ENCODE assay signal across 8 cellular contexts in genomic region chr11:34916014-34916809, GRCh38. TPM values are rescaled to one million over a fixed set of nuclear protein-coding genes. Genes with fewer than 3 reads are reported as not detected.
DNase-seq lines count a peak whose midpoint lies in the region; ATAC-seq, FAIRE-seq and TF ChIP-seq lines count a peak whose summit lies in the region.

TSS of gene APIP (minus strand) at chr11:34916379. CDS start at chr11:34916284, 95 bp downstream.
TSS of gene PDHX (plus strand) at chr11:34916618. CDS start at chr11:34916656, 38 bp downstream.

- DNase-seq in Caco-2 (peak; percentile 99), HTR-8/SVneo (ENCODE audit: insufficient read length, low spot score) (peak; percentile 94), NOMO-1 treated with DMSO at 0.1 percent for 48 hours (lab: John Stamatoyannopoulos, UW; ENCODE audit: unreplicated experiment) (peak; percentile 90), medulla oblongata (ENCODE audit: extremely low spot score) (peak; percentile 98)
- peak; percentile 90 to 96 for DNase-seq in activated CD8-positive, alpha-beta memory T cell treated with anti-CD3 and anti-CD28 coated beads for 4 hours (ENCODE audit: low read depth in 2 of 2)
- DNase-seq in effector memory CD4-positive, alpha-beta T cell, result peak; percentile 95 to 98 (median 97)
- DNase-seq in stimulated activated CD4-positive, alpha-beta T cell treated with anti-CD3 and anti-CD28 coated beads, TNF-alpha, amount 100 ng/mL, for 48 hours (ENCODE audit: low read depth in 3 of 3), result peak; percentile 97 to 100 (median 99)

- CTCF ChIA-PET in Caco-2 (lab: Charles Lee), result interaction anchor here (0.5 to 1.0 kb wide), 5 partner anchors 18 to 1900 kb away, joined by 3 to 5 read pairs (median 3); partner anchors contain the start of gene DEPDC7

- H3K27me3 Mint-ChIP-seq in Caco-2 (ENCODE audit: insufficient read depth, unreplicated experiment), result no peaks in the 10 kb centered on the region

- H3K4me1 ChIP-seq in Caco-2, result peaks cover 7% of the 10 kb centered on the region; the same call in 1 of the 2 replicates
- H3K4me1 ChIP-seq in effector memory CD4-positive, alpha-beta T cell (ENCODE audit: control insufficient read depth, insufficient read depth, low read length, poor library complexity, severe bottlenecking), result peaks cover 4% of the 10 kb centered on the region

- H3K9me3 ChIP-seq in Caco-2, result no peaks in the 10 kb centered on the region
- H3K9me3 ChIP-seq in effector memory CD4-positive, alpha-beta T cell (ENCODE audit: control insufficient read depth, low read length), result no peaks in the 10 kb centered on the region

- H3K27me3 ChIP-seq in Caco-2 (replicated peaks; ENCODE audit: control insufficient read depth, insufficient read depth, low read length), result no peaks in the 10 kb centered on the region
- no peaks in the 10 kb centered on the region for H3K27me3 ChIP-seq in effector memory CD4-positive, alpha-beta T cell (replicated peaks; ENCODE audit: control insufficient read depth, insufficient read depth, low read length, poor library complexity, severe bottlenecking)

- H3K27ac Mint-ChIP-seq in Caco-2 (ENCODE audit: unreplicated experiment), result peak within 1 kb of the TSS; percentile 100

- H3K4me3 Mint-ChIP-seq in Caco-2 (ENCODE audit: unreplicated experiment), result peak within 1 kb of the TSS; percentile 100

- POLR2A ChIA-PET in Caco-2 (lab: Charles Lee), result interaction anchor here (0.5 to 1.0 kb wide), 4 partner anchors 14 to 276 kb away, joined by 3 to 4 read pairs (median 3); no protein-coding TSS in a partner anchor

- H3K36me3 ChIP-seq in Caco-2 (ENCODE audit: control insufficient read depth, insufficient read depth, low read length), result no peaks in the 10 kb centered on the region
- H3K36me3 ChIP-seq in effector memory CD4-positive, alpha-beta T cell (ENCODE audit: control insufficient read depth, insufficient read depth, low read length), result peaks cover 3% of the 10 kb centered on the region

- H3K4me3 ChIP-seq in Caco-2 (ENCODE audit: low read depth, low read length), result peak within 1 kb of the TSS; percentile 95
- H3K4me3 ChIP-seq in effector memory CD4-positive, alpha-beta T cell (ENCODE audit: insufficient read depth, low read depth, low read length, poor library complexity, severe bottlenecking), result peak within 1 kb of the TSS; percentile 87

- ATAC-seq in GM21381 (IDR thresholded peaks at IDR 0.05; ENCODE audit: unreplicated experiment), result peak; percentile 93

- TF ChIP-seq CTCF in Caco-2 (IDR thresholded peaks at IDR 0.05; ENCODE audit: insufficient read depth in 1 of 2, low read depth in 1 of 2, low read length in 1 of 2, severe bottlenecking in 1 of 2, unreplicated experiment in 1 of 2), result no peak

- H3K4me1 Mint-ChIP-seq in Caco-2 (ENCODE audit: low read depth, unreplicated experiment), result peaks cover 12% of the 10 kb centered on the region

- peak; percentile 88 for FAIRE-seq in HTR-8/SVneo (lab: Jason Lieb, UNC)

- H3K27ac ChIP-seq in effector memory CD4-positive, alpha-beta T cell (ENCODE audit: insufficient read depth, low read length, poor library complexity, severe bottlenecking), result peak within 1 kb of the TSS; percentile 88

- BruUV-seq in Caco-2 (replicated peaks; lab: Mats Ljungman, UMichigan), result no TSS peak

- no peaks in the 10 kb centered on the region for H3K9me3 Mint-ChIP-seq in Caco-2 (ENCODE audit: unreplicated experiment)

- intact Hi-C loops in Caco-2 (cut with micrococcal nuclease; ENCODE audit: unreplicated experiment), result loop anchor here (1.0 kb wide), 2 partner anchors 14 to 316 kb away; no protein-coding TSS in a partner anchor

- peaks cover 16% of the 10 kb centered on the region for H3K36me3 Mint-ChIP-seq in Caco-2 (ENCODE audit: insufficient read depth, unreplicated experiment)

RNA-seq across cellular contexts. Expression of gene APIP, which starts in this region (rescaled TPM):
- 19.8 and 21.1 TPM in 2 replicates for total RNA-seq in Caco-2 (2022)

RNA-seq across cellular contexts. Expression of gene PDHX, which starts in this region (rescaled TPM):
- total RNA-seq in Caco-2 (2022), result 78.5 and 85.4 TPM in 2 replicates

Comparison
In these comparisons a context has a peak if more than half of its experiments do, and no peak if none do; other contexts are left out.
1. Peak in every context shown above with its lines: DNase-seq, ATAC-seq, H3K4me3 ChIP-seq and H3K27ac ChIP-seq.